ENCODE assay signal across 28 cellular contexts in genomic region chr14:23722675-23723074, GRCh38.
"Had no signal": no experiment of that assay in that cellular context is flagged by ENCODE, and none has a peak within 500 bp of the region (broad histone marks: within the 10 kb centered on the region; RNA-seq: fewer than 3 reads in every experiment).

No MANE protein-coding gene starts in this region.

- H3K4me1 ChIP-seq: pancreas, psoas muscle, right lobe of liver, sigmoid colon, suprapubic skin, testis, tibial artery, transverse colon, upper lobe of right lung, uterus had no signal

- H3K36me3 ChIP-seq: neutrophil, pancreas, right lobe of liver, sigmoid colon, suprapubic skin, tibial artery, transverse colon, upper lobe of right lung, uterus had no signal

- H3K27me3 ChIP-seq: neutrophil, pancreas, right lobe of liver, sigmoid colon, suprapubic skin, testis, tibial artery, transverse colon, upper lobe of right lung, uterus had no signal

- H3K4me3 ChIP-seq: pancreas, psoas muscle, right lobe of liver, sigmoid colon, suprapubic skin, testis, tibial artery, transverse colon, upper lobe of right lung, uterus had no signal

- H3K27ac ChIP-seq: neutrophil, pancreas, psoas muscle, right lobe of liver, sigmoid colon, suprapubic skin, testis, tibial artery, transverse colon, upper lobe of right lung, uterus had no signal

- DNase-seq: naive B cell; naive thymus-derived CD8-positive, alpha-beta T cell; nephron progenitor cell; nucleus accumbens; pancreas; posterior cingulate gyrus; psoas muscle; right cardiac atrium; right lobe of liver; sigmoid colon; small intestine; stimulated activated CD4-positive, alpha-beta T cell treated with anti-CD3 and anti-CD28 coated beads, Interleukin-15, amount 100 ng/mL, for 24 hours; stimulated activated CD4-positive, alpha-beta T cell treated with anti-CD3 and anti-CD28 coated beads, Interleukin-2, amount 100 ng/mL, for 24 hours; stimulated activated CD4-positive, alpha-beta T cell treated with anti-CD3 and anti-CD28 coated beads, Interleukin-2, amount 100 ng/mL, for 48 hours; stimulated activated CD4-positive, alpha-beta T cell treated with anti-CD3 and anti-CD28 coated beads, Interleukin-4, amount 100 ng/mL, for 24 hours; stimulated activated naive CD4-positive, alpha-beta T cell; stimulated activated naive CD8-positive, alpha-beta T cell treated with anti-CD3 and anti-CD28 coated beads, Interleukin-15, amount 100 ng/mL, for 72 hours; stimulated activated naive CD8-positive, alpha-beta T cell treated with anti-CD3 and anti-CD28 coated beads, Interleukin-15, Interleukin-2, amounts not matched to agents 100 U/mL and 50 U/mL, for 24 hours; substantia nigra; testis; tibial artery; transverse colon; upper lobe of right lung; uterus had no signal

- H3K9me3 ChIP-seq: neutrophil, pancreas, psoas muscle, right lobe of liver, sigmoid colon, suprapubic skin, testis, tibial artery, transverse colon, upper lobe of right lung, uterus had no signal

- ATAC-seq: naive thymus-derived CD8-positive, alpha-beta T cell; natural killer cell treated with Interleukin-12 subunit alpha and Interleukin-12 subunit beta and Interleukin-15 and Interleukin-18, amount 100 ng/mL, for 72 hours; pancreas; psoas muscle; right cardiac atrium; right lobe of liver; stimulated activated memory B cell treated with anti-CD40 and anti-IgM and Interleukin-4, amounts not matched to agents 10 μg/mL and 1 μg/mL and 100 μg/mL, for 72 hours; stimulated activated naive CD8-positive, alpha-beta T cell treated with anti-CD3 and anti-CD28 coated beads, Interleukin-15, amount 100 ng/mL, for 72 hours; stimulated activated naive CD8-positive, alpha-beta T cell treated with anti-CD3 and anti-CD28 coated beads, Interleukin-15, Interleukin-2, amounts not matched to agents 100 U/mL and 50 U/mL, for 24 hours; upper lobe of right lung had no signal
